9 cellular contexts compared by ENCODE assay signal in the genomic region with DNA sequence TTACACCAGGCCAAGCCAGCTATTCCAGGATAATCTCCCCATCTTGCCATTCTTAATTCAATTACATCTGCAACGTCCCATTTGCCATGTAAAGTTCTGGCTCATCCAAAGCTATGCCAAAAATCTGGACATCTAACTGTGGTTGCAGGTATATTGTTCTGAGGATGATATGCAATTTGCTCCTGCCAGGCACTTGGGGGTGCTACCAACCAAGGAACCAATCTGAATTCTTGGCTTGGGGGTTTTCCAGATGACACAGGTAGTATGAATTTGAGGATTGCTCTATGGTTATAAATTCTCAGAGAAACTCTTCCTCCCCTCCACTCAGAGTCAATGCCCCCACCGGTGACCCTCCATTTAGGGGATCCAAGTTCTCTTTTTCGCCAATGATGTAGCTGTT. TPM values are rescaled to one million over a fixed set of nuclear protein-coding genes. Genes with fewer than 3 reads are reported as not detected.
DNase-seq lines count a peak whose midpoint lies in the region; ATAC-seq, FAIRE-seq and TF ChIP-seq lines count a peak whose summit lies in the region.
"Had no signal": no experiment of that assay in that cellular context is flagged by ENCODE, and none has a peak within 500 bp of the region (broad histone marks: within the 10 kb centered on the region; RNA-seq: fewer than 3 reads in every experiment).

No MANE protein-coding gene starts in this region.

- peak; percentile 42 for DNase-seq in activated naive CD4-positive, alpha-beta T cell treated with Interleukin-2 at 50 U/mL for 16 hours
- no peak for DNase-seq in activated naive CD4-positive, alpha-beta T cell (lab: John Stamatoyannopoulos, UW)
- no peak for DNase-seq in Panc1 (ENCODE audit: low read depth, low spot score)
- DNase-seq in bronchial epithelial cell (ENCODE audit: low read depth) = peak; percentile 46
- DNase-seq in neural progenitor cell (ENCODE audit: low spot score) = peak; percentile 41
- DNase-seq in GM12891 (ENCODE audit: insufficient read length, low spot score) = no peak
- DNase-seq in KBM-7 = no peak

- FAIRE-seq in bronchial epithelial cell (lab: Jason Lieb, UNC) (no peak), GM12891 (lab: Jason Lieb, UNC) (no peak)

- TF ChIP-seq POLR2A in GM12891 (IDR thresholded peaks at IDR 0.05; ENCODE audit: low read depth, low read length) = no peak

- no peaks in the 10 kb centered on the region for H3K36me3 Mint-ChIP-seq in neural progenitor cell

- no peaks in the 10 kb centered on the region for H3K4me1 Mint-ChIP-seq in neural progenitor cell

- no peaks in the 10 kb centered on the region for H3K9me3 Mint-ChIP-seq in neural progenitor cell
- H3K9me3 Mint-ChIP-seq: activated naive CD4-positive, alpha-beta T cell treated with anti-CD3 and anti-CD28 coated beads, Interleukin-2, amount 50 U/mL, for 24 hours had no signal

- TF ChIP-seq CTCF in Panc1 (IDR thresholded peaks at IDR 0.05) (peak; percentile 76), bronchial epithelial cell (IDR thresholded peaks at IDR 0.05; ENCODE audit: insufficient read depth, low read length, severe bottlenecking) (peak; percentile 58), neural progenitor cell (IDR thresholded peaks at IDR 0.05) (peak; percentile 66)

- CTCF ChIA-PET in Panc1 (lab: Charles Lee) = interaction anchor here (0.7 to 1.0 kb wide), 2 partner anchors 224 to 231 kb away, joined by 3 to 11 read pairs; no protein-coding TSS in a partner anchor

- in situ Hi-C loops in Panc1 (cut with HindIII; ENCODE audit: low pct_unique_long_range_greater_than_20kb, low sequenced_read_pairs) (no loop called here), KBM-7 (cut with MboI; ENCODE audit: low pct_unique_long_range_greater_than_20kb, low sequenced_read_pairs) (no loop called here)

- ATAC-seq in Panc1 (no peak), HG02981 (IDR thresholded peaks at IDR 0.05; ENCODE audit: unreplicated experiment) (no peak)

- H3K9me3 ChIP-seq in Panc1 (ENCODE audit: control insufficient read depth, insufficient read depth, low read depth, low read length) (no peaks in the 10 kb centered on the region), neural progenitor cell (ENCODE audit: low read depth) (no peaks in the 10 kb centered on the region)

- no peak overlapping the region for H2AFZ ChIP-seq in neural progenitor cell (replicated peaks)

- no peaks in the 10 kb centered on the region for H4K20me1 ChIP-seq in neural progenitor cell (ENCODE audit: low read depth)

- no peak overlapping the region for H3K27ac ChIP-seq in Panc1 (ENCODE audit: low read length)
- no peak overlapping the region for H3K27ac ChIP-seq in neural progenitor cell

- H3K4me3 Mint-ChIP-seq in neural progenitor cell = no peak overlapping the region
- H3K4me3 Mint-ChIP-seq: activated naive CD4-positive, alpha-beta T cell treated with anti-CD3 and anti-CD28 coated beads, Interleukin-2, amount 50 U/mL, for 24 hours had no signal

- H3K36me3 ChIP-seq in Panc1 (ENCODE audit: control insufficient read depth, insufficient read depth, low read length) (no peaks in the 10 kb centered on the region), bronchial epithelial cell (ENCODE audit: control insufficient read depth, insufficient read depth, low read length) (no peaks in the 10 kb centered on the region), neural progenitor cell (no peaks in the 10 kb centered on the region)

- H3K79me2 ChIP-seq in neural progenitor cell (ENCODE audit: low read depth) = no peaks in the 10 kb centered on the region

- H3K27me3 ChIP-seq in Panc1 (ENCODE audit: control insufficient read depth, insufficient read depth, low read length) = no peaks in the 10 kb centered on the region
- H3K27me3 ChIP-seq in bronchial epithelial cell (ENCODE audit: control insufficient read depth, insufficient read depth, low read length) = no peaks in the 10 kb centered on the region
- H3K27me3 ChIP-seq in neural progenitor cell = no peaks in the 10 kb centered on the region

- POLR2A ChIA-PET in Panc1 (lab: Charles Lee) = no interaction called here

- no TSS peak for BruUV-seq in Panc1 (replicated peaks; lab: Mats Ljungman, UMichigan)

- no peaks in the 10 kb centered on the region for H3K4me1 ChIP-seq in Panc1 (ENCODE audit: control insufficient read depth, insufficient read depth, low read length)
- no peaks in the 10 kb centered on the region for H3K4me1 ChIP-seq in neural progenitor cell

- no peak overlapping the region for H3K27ac Mint-ChIP-seq in neural progenitor cell
- H3K27ac Mint-ChIP-seq: activated naive CD4-positive, alpha-beta T cell treated with anti-CD3 and anti-CD28 coated beads, Interleukin-2, amount 50 U/mL, for 24 hours had no signal

- no peak overlapping the region for H3K9ac ChIP-seq in neural progenitor cell

- no peaks in the 10 kb centered on the region for H3F3A ChIP-seq in neural progenitor cell (ENCODE audit: low read depth)

- no peak overlapping the region for H3K4me2 ChIP-seq in neural progenitor cell

- H3K4me3 ChIP-seq in Panc1 (ENCODE audit: low read depth in 2 of 2, low read length in 2 of 2) = no peak overlapping the region
- H3K4me3 ChIP-seq in bronchial epithelial cell (ENCODE audit: low read depth, low read length) = no peak overlapping the region
- no peak overlapping the region for H3K4me3 ChIP-seq in neural progenitor cell

- H3K27me3 Mint-ChIP-seq in neural progenitor cell (ENCODE audit: insufficient read depth, low read depth) = peaks cover 5% of the 10 kb centered on the region
- H3K27me3 Mint-ChIP-seq: activated naive CD4-positive, alpha-beta T cell treated with anti-CD3 and anti-CD28 coated beads, Interleukin-2, amount 50 U/mL, for 24 hours had no signal

- intact Hi-C loops in Panc1 (cut with micrococcal nuclease; ENCODE audit: unreplicated experiment) = loop anchor here (10.0 kb wide), 2 partner anchors 282 to 342 kb away; a partner anchor contains a TSS

TF ChIP-seq in GM12891, 5 proteins besides CTCF, POLR2A, EP300 and RAD21:
- TF ChIP-seq TAF1 (IDR thresholded peaks at IDR 0.05; ENCODE audit: low read depth, low read length) (no peak), PAX5 (IDR thresholded peaks at IDR 0.05; ENCODE audit: insufficient read depth, low read length, severe bottlenecking) (no peak), POLR2AphosphoS5 (IDR thresholded peaks at IDR 0.05; ENCODE audit: low read depth, low read length) (no peak), SPI1 (IDR thresholded peaks at IDR 0.05; ENCODE audit: low read depth, low read length) (no peak), POU2F2 (IDR thresholded peaks at IDR 0.05; ENCODE audit: low read depth, low read length) (no peak)

RNA-seq across cellular contexts. Expression of a gene that starts 33.0 kb away (rescaled TPM):
- total RNA-seq in Panc1 (2021; ENCODE audit: unreplicated experiment) (13.4 TPM), bronchial epithelial cell (17.9 and 35.2 TPM in 2 replicates), neural progenitor cell (ENCODE audit: low replicate concordance) (0.37 and 3.6 TPM in 2 replicates)
- polyA plus RNA-seq in Panc1 (2012; ENCODE audit: insufficient read length) = 18.9 TPM
- polyA plus RNA-seq in GM12891 (2012; ENCODE audit: low read depth, missing spikeins) = 29.6 TPM

Comparison
In these comparisons a context has a peak if more than half of its experiments do, and no peak if none do; other contexts are left out.
1. DNase-seq: peak in activated naive CD4-positive, alpha-beta T cell treated with Interleukin-2 at 50 U/mL for 16 hours (single experiment), bronchial epithelial cell (single experiment) and neural progenitor cell (single experiment); none in activated naive CD4-positive, alpha-beta T cell (0 of 4), Panc1 (single experiment), GM12891 (single experiment) and KBM-7 (single experiment).
2. Peak in every context shown above with its lines, with median percentiles within 50 percentile points of each other: CTCF ChIP-seq.